ENCODE assay signal across 25 cellular contexts in the genomic region with DNA sequence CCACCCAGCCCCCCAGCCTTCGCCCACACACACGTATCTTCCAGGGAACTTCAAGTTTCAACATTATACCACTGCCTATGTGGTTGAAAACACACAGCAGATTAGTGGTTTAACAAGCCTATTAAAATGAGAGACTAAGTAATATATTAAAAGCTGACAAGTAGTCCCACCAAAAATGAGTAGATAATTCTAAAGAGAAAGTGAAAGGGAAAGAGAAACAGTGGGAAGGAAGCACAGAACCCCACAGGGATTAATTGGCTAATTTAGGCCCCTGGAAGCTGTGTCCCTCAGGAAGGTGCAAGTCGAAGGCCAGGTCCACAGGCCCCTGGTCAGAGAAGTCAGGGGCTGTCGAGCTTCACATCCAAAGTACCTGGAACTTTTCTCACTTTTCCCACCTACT.
DNase-seq lines count a peak whose midpoint lies in the region; ATAC-seq and TF ChIP-seq lines count a peak whose summit lies in the region.
"Had no signal": no experiment of that assay in that cellular context is flagged by ENCODE, and none has a peak within 500 bp of the region (broad histone marks: within the 10 kb centered on the region; RNA-seq: fewer than 3 reads in every experiment).

No MANE protein-coding gene starts in this region.

- H3K27me3 Mint-ChIP-seq in T-helper 17 cell = peaks cover 8% of the 10 kb centered on the region
- peaks cover 0 to 5% of the 10 kb centered on the region in 2 donors for H3K27me3 Mint-ChIP-seq in natural killer cell treated with Interleukin-12 subunit alpha and Interleukin-12 subunit beta and Interleukin-15 and Interleukin-18, amount 100 ng/mL, for 72 hours

- CTCF ChIA-PET in HEK293 (lab: Yijun Ruan, JAX) = interaction anchor here (0.6 to 1.4 kb wide), 3 partner anchors 10 to 632 kb away, joined by 3 to 4 read pairs (median 3); no protein-coding TSS in a partner anchor

- H3K9me3 ChIP-seq in HEK293 (ENCODE audit: control insufficient read depth, insufficient read depth, low read depth, low read length) (no peaks in the 10 kb centered on the region), T-helper 17 cell (ENCODE audit: control insufficient read depth, low read length, poor library complexity, severe bottlenecking) (no peaks in the 10 kb centered on the region)
- H3K9me3 ChIP-seq: left ventricle myocardium inferior, mucosa of descending colon, psoas muscle, SJSA1, tibial artery had no signal

- peaks cover 10% of the 10 kb centered on the region for H3K4me1 Mint-ChIP-seq in T-helper 17 cell
- peaks cover 5 to 8% of the 10 kb centered on the region in 2 donors for H3K4me1 Mint-ChIP-seq in natural killer cell treated with Interleukin-12 subunit alpha and Interleukin-12 subunit beta and Interleukin-15 and Interleukin-18, amount 100 ng/mL, for 72 hours (ENCODE audit: low read depth in 2 of 2)

- H3K27ac Mint-ChIP-seq in T-helper 17 cell = peak overlapping the region; percentile 53
- peak overlapping the region; percentile 13 to 39 for H3K27ac Mint-ChIP-seq in natural killer cell treated with Interleukin-12 subunit alpha and Interleukin-12 subunit beta and Interleukin-15 and Interleukin-18, amount 100 ng/mL, for 72 hours
- H3K27ac Mint-ChIP-seq: neural progenitor cell had no signal

- no peak for TF ChIP-seq CTCF in HEK293 (tag by site-specific recombination; IDR thresholded peaks at IDR 0.05)

- no peak overlapping the region for H3K27ac ChIP-seq in HEK293 (ENCODE audit: extremely low read depth, low read depth, low read length)
- H3K27ac ChIP-seq: foreskin keratinocyte, hepatocyte, left ventricle myocardium inferior, neural progenitor cell, psoas muscle, SJSA1, tibial artery had no signal

- H3K36me3 Mint-ChIP-seq in T-helper 17 cell (ENCODE audit: low read depth) = no peaks in the 10 kb centered on the region
- no peaks in the 10 kb centered on the region for H3K36me3 Mint-ChIP-seq in natural killer cell treated with Interleukin-12 subunit alpha and Interleukin-12 subunit beta and Interleukin-15 and Interleukin-18, amount 100 ng/mL, for 72 hours
- H3K36me3 Mint-ChIP-seq: activated naive CD4-positive, alpha-beta T cell treated with anti-CD3 and anti-CD28 coated beads, Interleukin-2, amount 50 U/mL, for 72 hours; CD8-positive, alpha-beta memory T cell; immature natural killer cell; neural progenitor cell had no signal

- no peaks in the 10 kb centered on the region for H3K9me3 Mint-ChIP-seq in natural killer cell treated with Interleukin-12 subunit alpha and Interleukin-12 subunit beta and Interleukin-15 and Interleukin-18, amount 100 ng/mL, for 72 hours
- H3K9me3 Mint-ChIP-seq: activated naive CD4-positive, alpha-beta T cell treated with anti-CD3 and anti-CD28 coated beads, Interleukin-2, amount 50 U/mL, for 72 hours; CD8-positive, alpha-beta memory T cell; immature natural killer cell had no signal

- peaks cover 5% of the 10 kb centered on the region for H3K4me1 ChIP-seq in HEK293 (ENCODE audit: control insufficient read depth, insufficient read depth, low read length)
- H3K4me1 ChIP-seq: foreskin keratinocyte, psoas muscle, tibial artery had no signal

- no peaks in the 10 kb centered on the region for H3K36me3 ChIP-seq in HEK293 (ENCODE audit: control insufficient read depth in 2 of 2, insufficient read depth in 1 of 2, low read length in 2 of 2)
- H3K36me3 ChIP-seq: left ventricle myocardium inferior, neural progenitor cell, SJSA1, tibial artery had no signal

- H3K4me3 ChIP-seq in HEK293 (ENCODE audit: low read depth, low read length) = no peak overlapping the region
- H3K4me3 ChIP-seq: hepatocyte, left ventricle myocardium inferior, mucosa of descending colon, neural progenitor cell, psoas muscle, SJSA1, tibial artery had no signal

- ATAC-seq in T-helper 17 cell = no peak
- no peak for ATAC-seq in natural killer cell treated with Interleukin-12 subunit alpha and Interleukin-12 subunit beta and Interleukin-15 and Interleukin-18, amount 100 ng/mL, for 72 hours
- ATAC-seq in HG02970 (IDR thresholded peaks at IDR 0.05; ENCODE audit: low FRiP score, unreplicated experiment) = no peak
- ATAC-seq: activated naive CD4-positive, alpha-beta T cell treated with anti-CD3 and anti-CD28 coated beads, Interleukin-2, amount 50 U/mL, for 72 hours; foreskin keratinocyte; mucosa of descending colon; psoas muscle; stimulated activated naive CD8-positive, alpha-beta T cell treated with anti-CD3 and anti-CD28 coated beads, Interleukin-15, Interleukin-2, amounts not matched to agents 100 U/mL and 50 U/mL, for 24 hours had no signal

- peak overlapping the region; percentile 47 for H3K4me3 Mint-ChIP-seq in T-helper 17 cell
- no peak overlapping the region for H3K4me3 Mint-ChIP-seq in natural killer cell treated with Interleukin-12 subunit alpha and Interleukin-12 subunit beta and Interleukin-15 and Interleukin-18, amount 100 ng/mL, for 72 hours

- DNase-seq in Daoy (ENCODE audit: low read depth) = peak; percentile 24
- DNase-seq in T-helper 17 cell = no peak
- DNase-seq in natural killer cell treated with Interleukin-12 subunit alpha and Interleukin-12 subunit beta and Interleukin-15 and Interleukin-18, amount 100 ng/mL, for 72 hours (ENCODE audit: low spot score) = no peak
- no peak for DNase-seq in activated CD8-positive, alpha-beta memory T cell treated with anti-CD3 and anti-CD28 coated beads for 24 hours
- no peak for DNase-seq in A172 (ENCODE audit: low spot score)
- DNase-seq in nucleus accumbens (lab: John Stamatoyannopoulos, UW) = no peak
- DNase-seq: activated CD4-positive, alpha-beta T cell treated with anti-CD3 and anti-CD28 coated beads for 4 hours; CD8-positive, alpha-beta memory T cell; cerebellar nuclear complex; DMS53; foreskin keratinocyte; immature natural killer cell; left ventricle myocardium inferior; mucosa of descending colon; NK-92 treated with Interleukin-12 subunit alpha and Interleukin-12 subunit beta, amount 100 ng/mL, for 24 hours; psoas muscle; stimulated activated CD4-positive, alpha-beta T cell treated with anti-CD3 and anti-CD28 coated beads, Interleukin-1b, Interleukin-23, amount 100 ng/mL, for 48 hours; stimulated activated naive CD8-positive, alpha-beta T cell treated with anti-CD3 and anti-CD28 coated beads, Interleukin-15, Interleukin-2, amounts not matched to agents 100 U/mL and 50 U/mL, for 24 hours; tibial artery had no signal

- POLR2A ChIA-PET in HEK293 (lab: Yijun Ruan, JAX) = no interaction called here

TF ChIP-seq in HEK293, 187 proteins besides CTCF, POLR2A, EP300 and RAD21:
- TF ChIP-seq, protein P1, sequence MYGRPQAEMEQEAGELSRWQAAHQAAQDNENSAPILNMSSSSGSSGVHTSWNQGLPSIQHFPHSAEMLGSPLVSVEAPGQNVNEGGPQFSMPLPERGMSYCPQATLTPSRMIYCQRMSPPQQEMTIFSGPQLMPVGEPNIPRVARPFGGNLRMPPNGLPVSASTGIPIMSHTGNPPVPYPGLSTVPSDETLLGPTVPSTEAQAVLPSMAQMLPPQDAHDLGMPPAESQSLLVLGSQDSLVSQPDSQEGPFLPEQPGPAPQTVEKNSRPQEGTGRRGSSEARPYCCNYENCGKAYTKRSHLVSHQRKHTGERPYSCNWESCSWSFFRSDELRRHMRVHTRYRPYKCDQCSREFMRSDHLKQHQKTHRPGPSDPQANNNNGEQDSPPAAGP (tag by site-specific recombination; IDR thresholded peaks at IDR 0.05) = no peak
- peak; percentile 50 for TF ChIP-seq GLIS1 (tag by site-specific recombination; IDR thresholded peaks at IDR 0.05)
TF ChIP-seq in HEK293: peak in this region for 1.
